Comparison of ENCODE assay signal across 8 cellular contexts in the genomic region with DNA sequence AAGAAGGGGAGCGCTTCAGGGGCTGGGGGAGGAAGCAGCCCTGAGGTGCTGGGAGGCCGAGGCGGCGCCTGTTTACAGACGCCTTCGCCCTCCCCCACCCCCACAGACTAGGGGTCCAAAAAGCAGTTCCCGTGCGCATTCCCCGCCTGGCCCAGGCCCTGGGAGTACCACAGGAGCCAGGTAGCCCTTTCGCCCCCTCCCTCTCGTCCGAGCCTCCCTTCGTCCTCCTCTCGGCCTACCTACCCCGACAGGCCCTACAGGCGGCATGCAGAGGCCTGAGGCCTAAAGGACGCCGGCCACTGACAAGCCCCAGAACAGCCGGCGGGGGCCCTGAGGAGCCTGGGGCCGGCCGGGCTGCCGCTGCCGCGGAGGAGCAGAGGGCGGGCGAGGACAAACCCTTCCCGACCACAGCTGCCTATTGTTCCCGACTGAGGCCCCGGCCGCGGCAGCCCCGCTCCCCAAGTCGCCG. TPM values are rescaled to one million over a fixed set of nuclear protein-coding genes. Genes with fewer than 3 reads are reported as not detected.
DNase-seq lines count a peak whose midpoint lies in the region; ATAC-seq and TF ChIP-seq lines count a peak whose summit lies in the region.

No MANE protein-coding gene starts in this region.

- WGBS in GM23248 (ENCODE audit: low coverage in 1 of 2, low lambda C conversion rate in 2 of 2, missing lambda C conversion rate in 2 of 2), 2 experiments: 0 to 1% methylated on average over 28 to 33 of the region's 35 CpGs
- 1% methylated on average over 9 to 20 of the region's 35 CpGs for WGBS in lower leg skin, 2 donors

- H3K4me1 ChIP-seq in GM23248 (ENCODE audit: insufficient read depth): peaks cover 40% of the 10 kb centered on the region
- peaks cover 51% of the 10 kb centered on the region for H3K4me1 ChIP-seq in Karpas-422 (ENCODE audit: low read length)
- H3K4me1 ChIP-seq in duodenal mucosa (ENCODE audit: control insufficient read depth in 1 of 2, insufficient read depth in 2 of 2, low read length in 2 of 2): peaks cover 37 to 46% of the 10 kb centered on the region in 2 donors

- H3K4me2 ChIP-seq in GM23248 (ENCODE audit: unreplicated experiment): peak overlapping the region; percentile 90
- peak overlapping the region; percentile 100 for H3K4me2 ChIP-seq in Karpas-422 (ENCODE audit: low read depth, low read length, poor library complexity, severe bottlenecking)

- H3K9ac ChIP-seq in GM23248 (peak overlapping the region; percentile 93), Karpas-422 (ENCODE audit: low read length) (peak overlapping the region; percentile 89), duodenal mucosa (ENCODE audit: low read depth in 1 of 2, low read length in 2 of 2) (peak overlapping the region; percentile 89 to 94)

- TF ChIP-seq CTCF in GM12865 (IDR thresholded peaks at IDR 0.05; ENCODE audit: insufficient read depth, low read depth, low read length, missing control alignments) (no peak), activated B cell treated with CpG ODN at 0.5 μM for 24 hours (IDR thresholded peaks at IDR 0.05) (no peak), lower leg skin (IDR thresholded peaks at IDR 0.05) (no peak)

- peak overlapping the region; percentile 83 for H3K27ac Mint-ChIP-seq in activated B cell treated with CpG ODN at 0.5 μM for 24 hours

- H3K27me3 Mint-ChIP-seq in activated B cell treated with CpG ODN at 0.5 μM for 24 hours: no peaks in the 10 kb centered on the region

- H4K20me1 ChIP-seq in GM23248 (ENCODE audit: insufficient read depth) (peaks cover 19% of the 10 kb centered on the region), Karpas-422 (ENCODE audit: insufficient read depth, low read depth, low read length) (peaks cover 18% of the 10 kb centered on the region)

- H3K4me1 Mint-ChIP-seq in activated B cell treated with CpG ODN at 0.5 μM for 24 hours: peaks cover 49% of the 10 kb centered on the region

- H2AFZ ChIP-seq in GM23248 (peak overlapping the region; percentile 91), Karpas-422 (ENCODE audit: low read length) (0 out of 2 replicates have a peak overlapping the region, but pooled peaks have one; percentile 53)

- H3K79me2 ChIP-seq in GM23248 (ENCODE audit: insufficient read depth) (peaks cover 55% of the 10 kb centered on the region), Karpas-422 (ENCODE audit: low read length) (peaks cover 55% of the 10 kb centered on the region)

- peaks cover 17% of the 10 kb centered on the region for H3K36me3 Mint-ChIP-seq in activated B cell treated with CpG ODN at 0.5 μM for 24 hours (ENCODE audit: low read depth)

- H3K27me3 ChIP-seq in GM23248 (replicated peaks; ENCODE audit: insufficient read depth): no peaks in the 10 kb centered on the region
- no peaks in the 10 kb centered on the region for H3K27me3 ChIP-seq in Karpas-422 (ENCODE audit: low read length)
- no peaks in the 10 kb centered on the region for H3K27me3 ChIP-seq in duodenal mucosa (ENCODE audit: control insufficient read depth in 1 of 2, insufficient read depth in 2 of 2, low read length in 2 of 2)

- POLR2A ChIA-PET in activated B cell treated with CpG ODN at 0.5 μM for 24 hours (lab: Charles Lee): interaction anchor here (0.5 to 2.3 kb wide), 26 partner anchors 9 to 1489 kb away, joined by 3 to 22 read pairs (median 6); a partner anchor contains a TSS

- peak overlapping the region; percentile 97 for H3K4me3 Mint-ChIP-seq in activated B cell treated with CpG ODN at 0.5 μM for 24 hours

- no peaks in the 10 kb centered on the region for H3K9me2 ChIP-seq in GM23248 (ENCODE audit: insufficient read depth)
- no peaks in the 10 kb centered on the region for H3K9me2 ChIP-seq in Karpas-422 (replicated peaks; ENCODE audit: insufficient read depth, low read length)

- no peaks in the 10 kb centered on the region for H3K9me3 ChIP-seq in GM23248 (ENCODE audit: low read depth)
- no peaks in the 10 kb centered on the region for H3K9me3 ChIP-seq in Karpas-422 (ENCODE audit: low read length)
- no peaks in the 10 kb centered on the region for H3K9me3 ChIP-seq in duodenal mucosa (ENCODE audit: control insufficient read depth in 1 of 2, low read length in 2 of 2)

- peak; percentile 26 for ATAC-seq in activated B cell treated with CpG ODN at 0.5 μM for 24 hours (ENCODE audit: low read depth)

- H3K9me3 Mint-ChIP-seq in activated B cell treated with CpG ODN at 0.5 μM for 24 hours: no peaks in the 10 kb centered on the region

- H3K36me3 ChIP-seq in GM23248 (ENCODE audit: low read depth) (no peaks in the 10 kb centered on the region; the same call in 1 of the 2 replicates), Karpas-422 (ENCODE audit: insufficient read depth, low read length) (peaks cover 11% of the 10 kb centered on the region; the same call in 1 of the 2 replicates), duodenal mucosa (ENCODE audit: control insufficient read depth in 1 of 2, insufficient read depth in 2 of 2, low read length in 2 of 2) (no peaks in the 10 kb centered on the region)

- CTCF ChIA-PET in activated B cell treated with CpG ODN at 0.5 μM for 24 hours (lab: Charles Lee): interaction anchor here (1.2 kb wide), 1 partner anchor 196 kb away, joined by 3 read pairs; no protein-coding TSS in a partner anchor

- H3F3A ChIP-seq in GM23248 (ENCODE audit: insufficient read depth): peaks cover 11% of the 10 kb centered on the region; the same call in 1 of the 2 replicates

- no peak for TF ChIP-seq POLR2A in lower leg skin (IDR thresholded peaks at IDR 0.05)

- H3K4me3 ChIP-seq in GM12865 (ENCODE audit: low read depth, low read length): peak overlapping the region; percentile 88
- peak overlapping the region; percentile 83 for H3K4me3 ChIP-seq in GM23248
- peak overlapping the region; percentile 86 for H3K4me3 ChIP-seq in Karpas-422 (ENCODE audit: low read length)
- peak overlapping the region; percentile 74 to 85 for H3K4me3 ChIP-seq in duodenal mucosa (ENCODE audit: low read depth in 1 of 2, low read length in 2 of 2)
- H3K4me3 ChIP-seq in lower leg skin (ENCODE audit: low read depth, poor library complexity, severe bottlenecking): peak overlapping the region; percentile 87

- intact Hi-C loops in activated B cell treated with CpG ODN at 0.5 μM for 24 hours (cut with micrococcal nuclease) (loop anchor here (1.0 to 5.0 kb wide), 11 partner anchors 17 to 1489 kb away; a partner anchor contains a TSS), lower leg skin (cut with DNase I; ENCODE audit: low total_unique reads) (no loop called here)

- in situ Hi-C loops in GM23248 (cut with MboI): no loop called here

- H3K27ac ChIP-seq in GM23248 (peak overlapping the region; percentile 77), Karpas-422 (ENCODE audit: low read length) (peak overlapping the region; percentile 22; the same call in 1 of the 2 replicates), duodenal mucosa (ENCODE audit: low read depth, low read length) (peak overlapping the region; percentile 90)

- DNase-seq in GM12865 (ENCODE audit: low read depth) (peak; percentile 53), GM23248 (peak; percentile 83), Karpas-422 (peak; percentile 75), activated B cell treated with CpG ODN at 0.5 μM for 24 hours (no peak), lower leg skin (ENCODE audit: low spot score in 2 of 2) (peak in 1 of 2 donors; percentile 88), NCI-H2107 treated with DMSO at 0.1 percent for 48 hours (lab: John Stamatoyannopoulos, UW; ENCODE audit: unreplicated experiment) (no peak)
- DNase-seq in stimulated activated CD8-positive, alpha-beta memory T cell treated with anti-CD3 and anti-CD28 coated beads, Interleukin-12 subunit alpha, Interleukin-12 subunit beta, amount 100 ng/mL, for 1 hour (ENCODE audit: low read depth): peak; percentile 4

RNA-seq across cellular contexts. Expression of a gene that starts 0.5 kb away (rescaled TPM):
- total RNA-seq in GM23248 (2014; rRNA removed; shearing (Covaris generic)): 18.9 and 22.4 TPM in 2 replicates
- 5.9 and 6.0 TPM in 2 replicates for polyA plus RNA-seq in GM23248 (2016; fragmentation: Nextera tagmentation; extraction: Ambion mirVana)
- total RNA-seq in Karpas-422 (2014; rRNA removed; shearing (Covaris generic); ENCODE audit: low replicate concordance): 13.2 and 52.9 TPM in 2 replicates
- total RNA-seq in activated B cell treated with CpG ODN at 0.5 μM for 24 hours: 45.6 and 55.6 TPM in 2 replicates
- total RNA-seq in lower leg skin: 10 to 100 TPM; 16.1 to 30.9 (median 27.0) TPM

Comparison
In these comparisons a context has a peak if more than half of its experiments do, and no peak if none do; other contexts are left out.
1. DNase-seq: peak in GM12865 (single experiment), GM23248 (single experiment), Karpas-422 (single experiment) and stimulated activated CD8-positive, alpha-beta memory T cell treated with anti-CD3 and anti-CD28 coated beads, Interleukin-12 subunit alpha, Interleukin-12 subunit beta, amount 100 ng/mL, for 1 hour (single experiment); none in activated B cell treated with CpG ODN at 0.5 μM for 24 hours (single experiment) and NCI-H2107 treated with DMSO at 0.1 percent for 48 hours (single experiment).
2. H3K27ac ChIP-seq: peak in every context shown above with its lines; median percentile 90 in duodenal mucosa; 77 in GM23248; 22 in Karpas-422.
3. Peak in every context shown above with its lines, with median percentiles within 50 percentile points of each other: H3K4me3 ChIP-seq and H3K9ac ChIP-seq.